11 cellular contexts compared by ENCODE assay signal in genomic region chr6:156832166-156832743, GRCh38. TPM values are rescaled to one million over a fixed set of nuclear protein-coding genes. Genes with fewer than 3 reads are reported as not detected.
A peak's percentile ranks its signal among the peaks of the same experiment; 100 is the strongest.
DNase-seq lines count a peak whose midpoint lies in the region; FAIRE-seq and TF ChIP-seq lines count a peak whose summit lies in the region.
"Had no signal": no experiment of that assay in that cellular context is flagged by ENCODE, and none has a peak within 500 bp of the region (broad histone marks: within the 10 kb centered on the region; RNA-seq: fewer than 3 reads in every experiment).

No MANE protein-coding gene starts in this region.

- TF ChIP-seq CTCF in VCaP (conservative IDR thresholded peaks at IDR 0.05) = no peak
- no peak for TF ChIP-seq CTCF in left ventricle myocardium inferior (IDR thresholded peaks at IDR 0.05; ENCODE audit: borderline replicate concordance)
- no peak for TF ChIP-seq CTCF in GM13976 (IDR thresholded peaks at IDR 0.05; ENCODE audit: borderline replicate concordance, control extremely low read depth, extremely low read depth, insufficient read depth, missing control alignments)
- no peak for TF ChIP-seq CTCF in kidney (IDR thresholded peaks at IDR 0.05; ENCODE audit: borderline replicate concordance, extremely low read depth, insufficient read depth)

- DNase-seq in NCI-H345 (lab: John Stamatoyannopoulos, UW) (peak; percentile 70), NCI-H345 treated with DMSO at 0.1 percent for 48 hours (lab: John Stamatoyannopoulos, UW; ENCODE audit: unreplicated experiment) (no peak), left ventricle myocardium inferior (peak; percentile 52), superior temporal gyrus (ENCODE audit: extremely low spot score) (peak; percentile 76), GM13976 (ENCODE audit: low spot score) (no peak), germinal center (ENCODE audit: low spot score) (no peak), kidney (no peak)
- DNase-seq: activated T-cell treated with anti-CD3 and anti-CD28 coated beads, Interleukin-2, amount 50 U/mL, for 1 hour; NK-92 treated with Interleukin-12 subunit alpha and Interleukin-12 subunit beta, amount 100 ng/mL, for 24 hours had no signal

- H3K27ac ChIP-seq in VCaP (peak overlapping the region; percentile 74), left ventricle myocardium inferior (replicated peaks) (peak overlapping the region; percentile 57), kidney (ENCODE audit: low read depth in 2 of 2, low read length in 2 of 2) (no peak overlapping the region)

- peaks cover 7% of the 10 kb centered on the region for H3K36me3 ChIP-seq in left ventricle myocardium inferior
- H3K36me3 ChIP-seq in kidney (ENCODE audit: control insufficient read depth in 1 of 2, insufficient read depth in 2 of 2, low read length in 2 of 2) = no peaks in the 10 kb centered on the region

- intact Hi-C loops in left ventricle myocardium inferior (cut with micrococcal nuclease) = no loop called here
- intact Hi-C loops in kidney (cut with DNase I) = no loop called here

- no peaks in the 10 kb centered on the region for H3K9me3 ChIP-seq in left ventricle myocardium inferior (replicated peaks)
- no peaks in the 10 kb centered on the region for H3K9me3 ChIP-seq in kidney (ENCODE audit: control insufficient read depth in 1 of 2, low read length in 2 of 2)

- H3K4me3 ChIP-seq in left ventricle myocardium inferior (peak overlapping the region; percentile 1), kidney (ENCODE audit: low read length in 2 of 2) (no peak overlapping the region)
- H3K4me3 ChIP-seq: lung had no signal

- in situ Hi-C loops in GM13976 (cut with MboI; ENCODE audit: low sequenced_read_pairs, unreplicated experiment) = no loop called here

- H3K9ac ChIP-seq in kidney (ENCODE audit: low read length in 2 of 2) = no peak overlapping the region

- peaks cover 78% of the 10 kb centered on the region for H3K4me1 ChIP-seq in left ventricle myocardium inferior
- peaks cover 5 to 7% of the 10 kb centered on the region in 2 donors for H3K4me1 ChIP-seq in kidney (ENCODE audit: control insufficient read depth in 1 of 2, insufficient read depth in 1 of 2, low read depth in 1 of 2, low read length in 2 of 2)

- no peaks in the 10 kb centered on the region for H3K27me3 ChIP-seq in left ventricle myocardium inferior (ENCODE audit: low read depth)

- no peak for FAIRE-seq in kidney (lab: Jason Lieb, UNC)

RNA-seq across cellular contexts. Expression of gene ARID1B, which starts 55.1 kb away (rescaled TPM):
- total RNA-seq in left ventricle myocardium inferior (43.4 TPM), kidney (110 TPM)
- 16.4 TPM for polyA plus RNA-seq in kidney (ENCODE audit: insufficient read depth, low read depth, low replicate concordance)

Comparison
In these comparisons a context has a peak if more than half of its experiments do, and no peak if none do; other contexts are left out.
1. DNase-seq: peak in NCI-H345 (single experiment), left ventricle myocardium inferior (single experiment) and superior temporal gyrus (single experiment); none in NCI-H345 treated with DMSO at 0.1 percent for 48 hours (single experiment), GM13976 (single experiment), germinal center (single experiment) and kidney (single experiment).
2. H3K27ac ChIP-seq: peak in VCaP (single experiment) and left ventricle myocardium inferior (single experiment); none in kidney (0 of 2).